ENCODE assay signal across 8 cellular contexts in the genomic region with DNA sequence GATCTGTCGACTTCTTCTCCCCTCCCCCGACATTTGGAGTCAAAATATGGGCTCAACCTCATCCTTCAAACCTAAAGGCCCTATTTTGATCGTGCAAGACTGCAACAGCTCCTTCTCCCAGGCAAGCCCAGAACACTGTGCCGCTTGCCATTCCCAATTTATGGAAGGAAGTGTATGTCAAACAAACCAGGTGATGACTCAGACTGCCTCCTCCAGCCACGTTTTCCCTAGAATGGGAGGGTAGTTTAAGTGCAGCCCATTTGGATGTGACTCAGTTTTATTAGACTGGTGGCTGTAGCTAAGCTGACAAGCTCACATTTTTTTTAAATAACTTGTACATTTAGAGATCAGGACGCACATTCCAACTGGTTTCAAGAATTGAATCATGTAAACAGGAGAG.
DNase-seq lines count a peak whose midpoint lies in the region; ATAC-seq, FAIRE-seq and TF ChIP-seq lines count a peak whose summit lies in the region.

No MANE protein-coding gene starts in this region.

- peak overlapping the region in 1 of 2 experiments; percentile 53; a peak in 1 of 4 replicates for H3K9ac ChIP-seq in K562 (ENCODE audit: insufficient read depth in 1 of 2, low read depth in 2 of 2, low read length in 2 of 2)

- no peaks in the 10 kb centered on the region for H3K27me3 ChIP-seq in K562 (ENCODE audit: control insufficient read depth in 2 of 2, insufficient read depth in 2 of 2, low read length in 2 of 2)

- in situ Hi-C loops in K562 (cut with MboI), result no loop called here
- in situ Hi-C loops in G401 (cut with HindIII; ENCODE audit: low sequenced_read_pairs), result no loop called here

- no peaks in the 10 kb centered on the region for H3K27me3 Mint-ChIP-seq in memory B cell

- intact Hi-C loops in K562 (cut with micrococcal nuclease), result no loop called here

- peak overlapping the region; percentile 81 for H3K4me3 Mint-ChIP-seq in memory B cell

- FAIRE-seq in K562 (lab: Jason Lieb, UNC), result no peak

- TF ChIP-seq POLR2A in K562 (conservative IDR thresholded peaks at IDR 0.05), result no peak

- no peaks in the 10 kb centered on the region for H3K9me3 ChIP-seq in K562 (replicated peaks; ENCODE audit: control insufficient read depth, insufficient read depth, low read depth, low read length)

- H3K36me3 Mint-ChIP-seq in memory B cell, result no peaks in the 10 kb centered on the region

- H3K27ac ChIP-seq in K562 (ENCODE audit: extremely low read depth, low read depth, low read length), result peak overlapping the region; percentile 41

- H3K36me3 ChIP-seq in K562 (ENCODE audit: control insufficient read depth, insufficient read depth, low read length), result no peaks in the 10 kb centered on the region

- CTCF ChIA-PET in K562 (lab: Yijun Ruan, JAX; ENCODE audit: low intra/inter-chr PET ratio), result no interaction called here

- H3K4me1 Mint-ChIP-seq in memory B cell, result peaks cover 18% of the 10 kb centered on the region

- POLR2A ChIA-PET in K562 (lab: Yijun Ruan, JAX), result interaction anchor here (0.9 kb wide), 1 partner anchor 25 kb away, joined by 4 read pairs; no protein-coding TSS in a partner anchor

- DNase-seq in AG09309 (ENCODE audit: low read depth), result peak; percentile 92
- peak; percentile 86 for DNase-seq in HT-29 (ENCODE audit: low spot score)
- peak in 3 of 4 experiments; percentile 6 to 15 (median 6) for DNase-seq in K562 (ENCODE audit: extremely low read depth in 1 of 4, low spot score in 3 of 4)
- DNase-seq in memory B cell (ENCODE audit: low spot score in 2 of 2), result no peak
- no peak for DNase-seq in G401 (ENCODE audit: low spot score)
- DNase-seq in stimulated activated CD8-positive, alpha-beta memory T cell treated with anti-CD3 and anti-CD28 coated beads, Interleukin-4, amount 100 ng/mL, for 48 hours, result no peak

- H3K9me3 Mint-ChIP-seq in memory B cell, result no peaks in the 10 kb centered on the region

- H4K20me1 ChIP-seq in K562 (replicated peaks; ENCODE audit: control insufficient read depth, insufficient read depth, low read length), result no peaks in the 10 kb centered on the region

- H3K4me1 ChIP-seq in K562 (replicated peaks in 1 of 2; ENCODE audit: control insufficient read depth in 2 of 2, insufficient read depth in 2 of 2, low read length in 2 of 2), result no peaks in the 10 kb centered on the region; a peak in 2 of 5 replicates

- ATAC-seq in K562 (no peak), memory B cell (ENCODE audit: low read depth) (no peak), HG03565 (IDR thresholded peaks at IDR 0.05; ENCODE audit: unreplicated experiment) (no peak), GM21528 (IDR thresholded peaks at IDR 0.05; ENCODE audit: low FRiP score, unreplicated experiment) (no peak)

- peak overlapping the region; percentile 81 for H2AFZ ChIP-seq in K562 (ENCODE audit: low read depth, low read length)

- H3K4me2 ChIP-seq in K562 (ENCODE audit: insufficient read depth, low read length), result peak overlapping the region; percentile 63

- 8% methylated on average over 3 of the region's 6 CpGs for WGBS in K562 (ENCODE audit: insufficient coverage, low coverage, missing lambda C conversion rate)

- H3K9me1 ChIP-seq in K562 (ENCODE audit: control insufficient read depth, insufficient read depth, low read length), result no peaks in the 10 kb centered on the region

- H3K79me2 ChIP-seq in K562 (ENCODE audit: control insufficient read depth, insufficient read depth, low read length), result peaks cover 24% of the 10 kb centered on the region

- no peak for TF ChIP-seq RAD21 in K562 (CRISPR knock-in tag; conservative IDR thresholded peaks at IDR 0.05 in 1 of 2, IDR thresholded peaks at IDR 0.05 in 1 of 2)

- TF ChIP-seq EP300 in K562 (IDR thresholded peaks at IDR 0.05; ENCODE audit: low read length), result no peak

- TF ChIP-seq CTCF in AG09309 (IDR thresholded peaks at IDR 0.05; ENCODE audit: control insufficient read depth, insufficient read depth, low read depth, low read length, missing control alignments), result no peak
- no peak for TF ChIP-seq CTCF in K562 (IDR thresholded peaks at IDR 0.05 in 2 of 3, conservative IDR thresholded peaks at IDR 0.05 in 1 of 3; ENCODE audit: insufficient read depth in 2 of 3, low read depth in 1 of 3, low read length in 3 of 3)

- H3K4me3 ChIP-seq in AG09309 (ENCODE audit: control insufficient read depth, low read depth, low read length), result peak overlapping the region; percentile 53
- H3K4me3 ChIP-seq in K562, result peak overlapping the region; percentile 8

- H3K27ac Mint-ChIP-seq in memory B cell, result peak overlapping the region; percentile 93

- BruUV-seq in K562 (replicated peaks; lab: Mats Ljungman, UMichigan), result no TSS peak

TF ChIP-seq in K562, 482 proteins besides CTCF, POLR2A, EP300 and RAD21:
- TF ChIP-seq, protein P1, sequence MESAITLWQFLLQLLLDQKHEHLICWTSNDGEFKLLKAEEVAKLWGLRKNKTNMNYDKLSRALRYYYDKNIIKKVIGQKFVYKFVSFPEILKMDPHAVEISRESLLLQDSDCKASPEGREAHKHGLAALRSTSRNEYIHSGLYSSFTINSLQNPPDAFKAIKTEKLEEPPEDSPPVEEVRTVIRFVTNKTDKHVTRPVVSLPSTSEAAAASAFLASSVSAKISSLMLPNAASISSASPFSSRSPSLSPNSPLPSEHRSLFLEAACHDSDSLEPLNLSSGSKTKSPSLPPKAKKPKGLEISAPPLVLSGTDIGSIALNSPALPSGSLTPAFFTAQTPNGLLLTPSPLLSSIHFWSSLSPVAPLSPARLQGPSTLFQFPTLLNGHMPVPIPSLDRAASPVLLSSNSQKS (CRISPR knock-in tag; IDR thresholded peaks at IDR 0.05), result no peak
- TF ChIP-seq JUND (IDR thresholded peaks at IDR 0.05; ENCODE audit: borderline replicate concordance, low read depth, low read length), result peak; percentile 53; the same call in 1 of the 2 replicates
- peak; percentile 53; the same call in 1 of the 3 replicates for TF ChIP-seq JUND (tag; IDR thresholded peaks at IDR 0.05; ENCODE audit: borderline replicate concordance, low read depth, low read length)
- peak; percentile 54; the same call in 1 of the 2 replicates for TF ChIP-seq FOSL1 (tag; conservative IDR thresholded peaks at IDR 0.05)
- TF ChIP-seq, protein P2, sequence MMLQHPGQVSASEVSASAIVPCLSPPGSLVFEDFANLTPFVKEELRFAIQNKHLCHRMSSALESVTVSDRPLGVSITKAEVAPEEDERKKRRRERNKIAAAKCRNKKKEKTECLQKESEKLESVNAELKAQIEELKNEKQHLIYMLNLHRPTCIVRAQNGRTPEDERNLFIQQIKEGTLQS (IDR thresholded peaks at IDR 0.05), result 0 out of 2 replicates have a peak, but pooled peaks have one; percentile 56
- TF ChIP-seq, protein P2 (CRISPR knock-in tag; conservative IDR thresholded peaks at IDR 0.05), result no peak
- TF ChIP-seq CEBPG (CRISPR knock-in tag; IDR thresholded peaks at IDR 0.05), result no peak
- TF ChIP-seq CEBPG (tag; conservative IDR thresholded peaks at IDR 0.05 in 1 of 2, IDR thresholded peaks at IDR 0.05 in 1 of 2), result no peak
- no peak for TF ChIP-seq ADNP (tag; IDR thresholded peaks at IDR 0.05)
TF ChIP-seq in K562: peak in this region for 3.

Comparison
In these comparisons a context has a peak if more than half of its experiments do, and no peak if none do; other contexts are left out.
1. DNase-seq: peak in AG09309 (single experiment), HT-29 (single experiment) and K562 (3 of 4); none in memory B cell (0 of 2), G401 (single experiment) and stimulated activated CD8-positive, alpha-beta memory T cell treated with anti-CD3 and anti-CD28 coated beads, Interleukin-4, amount 100 ng/mL, for 48 hours (single experiment).